In the genomic region with DNA sequence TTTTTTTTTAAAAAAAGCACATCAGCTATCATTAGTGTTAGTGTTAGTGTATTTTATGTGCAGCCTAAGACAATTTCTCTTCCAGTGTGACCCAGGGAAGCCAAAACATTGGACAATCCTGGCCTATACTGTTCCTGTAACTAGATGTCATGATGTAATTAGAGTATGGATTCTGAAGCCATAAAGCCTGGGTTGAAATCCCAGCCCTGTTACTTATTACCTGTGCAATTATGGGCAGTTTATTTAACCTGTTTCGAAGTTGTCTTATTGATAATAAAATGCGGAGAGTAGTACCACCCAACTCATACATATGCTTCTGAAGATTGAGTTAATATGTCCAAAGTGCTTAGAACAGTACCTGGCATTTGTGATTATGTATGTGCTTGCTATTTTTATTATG, we compare ENCODE assay signal across 1 cellular context.
TF ChIP-seq lines count a peak whose summit lies in the region.

No MANE protein-coding gene starts in this region.

TF ChIP-seq in WTC11, 78 proteins besides CTCF, POLR2A, EP300 and RAD21 (continued from another document):
- no peak for TF ChIP-seq ZNF532 (CRISPR knock-in tag; IDR thresholded peaks at IDR 0.05; ENCODE audit: borderline replicate concordance)
- TF ChIP-seq PRRX2 (CRISPR knock-in tag; IDR thresholded peaks at IDR 0.05): no peak
- no peak for TF ChIP-seq SMAD4 (CRISPR knock-in tag; IDR thresholded peaks at IDR 0.05)
- no peak for TF ChIP-seq GRHL2 (CRISPR knock-in tag; IDR thresholded peaks at IDR 0.05; ENCODE audit: insufficient replicate concordance, severe bottlenecking)
- no peak for TF ChIP-seq ATF2 (CRISPR knock-in tag; IDR thresholded peaks at IDR 0.05; ENCODE audit: borderline replicate concordance, low read depth)
- TF ChIP-seq ZBTB21 (CRISPR knock-in tag; IDR thresholded peaks at IDR 0.05; ENCODE audit: borderline replicate concordance): no peak
- TF ChIP-seq, protein P1, sequence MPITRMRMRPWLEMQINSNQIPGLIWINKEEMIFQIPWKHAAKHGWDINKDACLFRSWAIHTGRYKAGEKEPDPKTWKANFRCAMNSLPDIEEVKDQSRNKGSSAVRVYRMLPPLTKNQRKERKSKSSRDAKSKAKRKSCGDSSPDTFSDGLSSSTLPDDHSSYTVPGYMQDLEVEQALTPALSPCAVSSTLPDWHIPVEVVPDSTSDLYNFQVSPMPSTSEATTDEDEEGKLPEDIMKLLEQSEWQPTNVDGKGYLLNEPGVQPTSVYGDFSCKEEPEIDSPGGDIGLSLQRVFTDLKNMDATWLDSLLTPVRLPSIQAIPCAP (CRISPR knock-in tag; IDR thresholded peaks at IDR 0.05): no peak
- TF ChIP-seq RELA (CRISPR knock-in tag; IDR thresholded peaks at IDR 0.05; ENCODE audit: borderline replicate concordance): no peak
- no peak for TF ChIP-seq SP1 (CRISPR knock-in tag; conservative IDR thresholded peaks at IDR 0.05)
- TF ChIP-seq AR (CRISPR knock-in tag; IDR thresholded peaks at IDR 0.05): no peak
- TF ChIP-seq, protein P2, sequence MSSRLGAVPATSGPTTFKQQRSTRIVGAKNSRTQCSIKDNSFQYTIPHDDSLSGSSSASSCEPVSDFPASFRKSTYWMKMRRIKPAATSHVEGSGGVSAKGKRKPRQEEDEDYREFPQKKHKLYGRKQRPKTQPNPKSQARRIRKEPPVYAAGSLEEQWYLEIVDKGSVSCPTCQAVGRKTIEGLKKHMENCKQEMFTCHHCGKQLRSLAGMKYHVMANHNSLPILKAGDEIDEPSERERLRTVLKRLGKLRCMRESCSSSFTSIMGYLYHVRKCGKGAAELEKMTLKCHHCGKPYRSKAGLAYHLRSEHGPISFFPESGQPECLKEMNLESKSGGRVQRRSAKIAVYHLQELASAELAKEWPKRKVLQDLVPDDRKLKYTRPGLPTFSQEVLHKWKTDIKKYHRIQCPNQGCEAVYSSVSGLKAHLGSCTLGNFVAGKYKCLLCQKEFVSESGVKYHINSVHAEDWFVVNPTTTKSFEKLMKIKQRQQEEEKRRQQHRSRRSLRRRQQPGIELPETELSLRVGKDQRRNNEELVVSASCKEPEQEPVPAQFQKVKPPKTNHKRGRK (CRISPR knock-in tag; IDR thresholded peaks at IDR 0.05; ENCODE audit: borderline replicate concordance): no peak
- no peak for TF ChIP-seq ZNF138 (CRISPR knock-in tag; conservative IDR thresholded peaks at IDR 0.05)
- TF ChIP-seq ELF4 (CRISPR knock-in tag; IDR thresholded peaks at IDR 0.05; ENCODE audit: low read depth): no peak
